9 cellular contexts compared by ENCODE assay signal in genomic region chr19:17687141-17687856, GRCh38. TPM values are rescaled to one million over a fixed set of nuclear protein-coding genes. Genes with fewer than 3 reads are reported as not detected.
DNase-seq lines count a peak whose midpoint lies in the region; ATAC-seq and TF ChIP-seq lines count a peak whose summit lies in the region.
"Had no signal": no experiment of that assay in that cellular context is flagged by ENCODE, and none has a peak within 500 bp of the region (broad histone marks: within the 10 kb centered on the region; RNA-seq: fewer than 3 reads in every experiment).

No MANE protein-coding gene starts in this region.

- POLR2A ChIA-PET in CD8-positive, alpha-beta memory T cell (lab: Charles Lee), result no interaction called here
- POLR2A ChIA-PET in IMR-90 (lab: Charles Lee; ENCODE audit: unreplicated experiment), result no interaction called here

- no peak overlapping the region for H3K4ac ChIP-seq in IMR-90 (ENCODE audit: low read depth, low read length)

- no peak overlapping the region for H3K14ac ChIP-seq in IMR-90 (replicated peaks; ENCODE audit: low read depth, low read length)

- CTCF ChIA-PET in CD8-positive, alpha-beta memory T cell (lab: Charles Lee), result no interaction called here
- CTCF ChIA-PET in IMR-90 (lab: Yijun Ruan, JAX), result no interaction called here

- no peak overlapping the region for H4K8ac ChIP-seq in IMR-90 (ENCODE audit: low read depth in 2 of 2, low read length in 2 of 2)

- H3K27ac ChIP-seq in CD8-positive, alpha-beta memory T cell (ENCODE audit: low read depth, low read length), result no peak overlapping the region
- H3K27ac ChIP-seq in IMR-90 (ENCODE audit: insufficient read depth, low read length) (no peak overlapping the region), gastrocnemius medialis (no peak overlapping the region), esophagus muscularis mucosa (replicated peaks in 1 of 4) (no peak overlapping the region)

- no peaks in the 10 kb centered on the region for H3K9me3 ChIP-seq in CD8-positive, alpha-beta memory T cell (ENCODE audit: low read length)
- H3K9me3 ChIP-seq in IMR-90 (ENCODE audit: control insufficient read depth, insufficient read depth, low read length) (no peaks in the 10 kb centered on the region), gastrocnemius medialis (no peaks in the 10 kb centered on the region), esophagus muscularis mucosa (no peaks in the 10 kb centered on the region)

- TF ChIP-seq POLR2A in IMR-90 (IDR thresholded peaks at IDR 0.05; ENCODE audit: low read depth, low read length) (no peak), gastrocnemius medialis (IDR thresholded peaks at IDR 0.05) (no peak), esophagus muscularis mucosa (IDR thresholded peaks at IDR 0.05; ENCODE audit: low read depth) (no peak)

- no peaks in the 10 kb centered on the region for H3K36me3 ChIP-seq in CD8-positive, alpha-beta memory T cell (ENCODE audit: insufficient read depth, low read length)
- H3K36me3 ChIP-seq in IMR-90 (ENCODE audit: control insufficient read depth, insufficient read depth, low read length) (no peaks in the 10 kb centered on the region), gastrocnemius medialis (no peaks in the 10 kb centered on the region), esophagus muscularis mucosa (no peaks in the 10 kb centered on the region)

- WGBS in IMR-90 (ENCODE audit: extremely low coverage in 2 of 2, insufficient read length in 1 of 2), 2 experiments, result 0% methylated on average over 4 of the region's 24 CpGs; no CpG with 5 or more reads in 1 of the 2 experiments
- WGBS in esophagus muscularis mucosa, result under 1% methylated on average over 17 of the region's 24 CpGs

- no peak overlapping the region for H3K23ac ChIP-seq in IMR-90 (ENCODE audit: low read depth, low read length)

- H3K27me3 ChIP-seq in CD8-positive, alpha-beta memory T cell (ENCODE audit: insufficient read depth, low read length, poor library complexity, severe bottlenecking), result peaks cover 45% of the 10 kb centered on the region
- H3K27me3 ChIP-seq in IMR-90 (ENCODE audit: control insufficient read depth, insufficient read depth, low read length) (peaks cover 21% of the 10 kb centered on the region), gastrocnemius medialis (peaks cover 38 to 78% (median 54%) of the 10 kb centered on the region in 3 donors), esophagus muscularis mucosa (peaks cover 0 to 98% (median 39%) of the 10 kb centered on the region in 4 donors)

- BruUV-seq in IMR-90 (replicated peaks; lab: Mats Ljungman, UMichigan), result no TSS peak

- H4K91ac ChIP-seq in IMR-90 (ENCODE audit: insufficient read depth, low read depth, low read length), result no peak overlapping the region

- peak overlapping the region in 1 of 8 donors; percentile 64 for H3K27ac Mint-ChIP-seq in CD8-positive, alpha-beta memory T cell
- H3K27ac Mint-ChIP-seq in neural crest cell (ENCODE audit: unreplicated experiment), result no peak overlapping the region

- no peak overlapping the region for H2AK5ac ChIP-seq in IMR-90 (ENCODE audit: low read depth, low read length)

- H2BK15ac ChIP-seq in IMR-90 (ENCODE audit: low read depth, low read length), result no peak overlapping the region

- in situ Hi-C loops in IMR-90 (cut with MboI; ENCODE audit: low sequenced_read_pairs), result no loop called here
- in situ Hi-C loops in gastrocnemius medialis (cut with MboI; ENCODE audit: low sequenced_read_pairs in 4 of 4), result no loop called here

- peak overlapping the region in 6 of 7 donors; percentile 53 to 84 (median 70) for H3K4me3 Mint-ChIP-seq in CD8-positive, alpha-beta memory T cell
- peak overlapping the region; percentile 88 for H3K4me3 Mint-ChIP-seq in neural crest cell

- peaks cover 0 to 4% (median 0%) of the 10 kb centered on the region in 3 donors for H3K36me3 Mint-ChIP-seq in CD8-positive, alpha-beta memory T cell
- no peaks in the 10 kb centered on the region for H3K36me3 Mint-ChIP-seq in neural crest cell (ENCODE audit: low read depth)

- H3K4me3 ChIP-seq in CD8-positive, alpha-beta memory T cell (ENCODE audit: low read length), result no peak overlapping the region
- H3K4me3 ChIP-seq in IMR-90 (ENCODE audit: insufficient read depth, low read depth, low read length) (no peak overlapping the region), choroid plexus epithelial cell (ENCODE audit: low read depth, low read length) (peak overlapping the region; percentile 52), gastrocnemius medialis (no peak overlapping the region), esophagus muscularis mucosa (peak overlapping the region in 2 of 4 donors; percentile 6 to 21)

- H2BK20ac ChIP-seq in IMR-90 (ENCODE audit: low read depth, low read length), result no peak overlapping the region

- peaks cover 4% of the 10 kb centered on the region for H3K4me1 ChIP-seq in CD8-positive, alpha-beta memory T cell (ENCODE audit: insufficient read depth, low read length)
- H3K4me1 ChIP-seq in IMR-90 (ENCODE audit: control insufficient read depth, insufficient read depth, low read length), result peaks cover 4% of the 10 kb centered on the region
- peaks cover 0 to 5% of the 10 kb centered on the region in 2 donors for H3K4me1 ChIP-seq in gastrocnemius medialis
- H3K4me1 ChIP-seq in esophagus muscularis mucosa, result peaks cover 16 to 31% (median 29%) of the 10 kb centered on the region in 4 donors

- no peak overlapping the region for H2AK9ac ChIP-seq in IMR-90 (replicated peaks; ENCODE audit: low read depth, low read length, poor library complexity)

- no peak overlapping the region for H2BK5ac ChIP-seq in IMR-90 (ENCODE audit: low read depth, low read length, poor library complexity, severe bottlenecking)

- H3K79me1 ChIP-seq in IMR-90 (ENCODE audit: low read depth in 1 of 2, low read length in 2 of 2), result no peaks in the 10 kb centered on the region

- H3K9me1 ChIP-seq in IMR-90 (ENCODE audit: insufficient read depth, low read length), result peaks cover 8% of the 10 kb centered on the region; the same call in 1 of the 2 replicates

- no peak overlapping the region for H3K4me2 ChIP-seq in IMR-90 (ENCODE audit: low read depth, low read length)

- TF ChIP-seq CTCF in IMR-90 (conservative IDR thresholded peaks at IDR 0.05; ENCODE audit: low read depth, low read length), result no peak
- TF ChIP-seq CTCF in choroid plexus epithelial cell (conservative IDR thresholded peaks at IDR 0.05; ENCODE audit: low read depth, low read length), result no peak
- no peak for TF ChIP-seq CTCF in neural crest cell (conservative IDR thresholded peaks at IDR 0.05)
- TF ChIP-seq CTCF in gastrocnemius medialis (IDR thresholded peaks at IDR 0.05 in 4 of 5, conservative IDR thresholded peaks at IDR 0.05 in 1 of 5), result no peak
- no peak for TF ChIP-seq CTCF in esophagus muscularis mucosa (IDR thresholded peaks at IDR 0.05)

- TF ChIP-seq RAD21 in IMR-90 (IDR thresholded peaks at IDR 0.05; ENCODE audit: low read length), result no peak

- dilution Hi-C loops in IMR-90 (cut with HindIII; ENCODE audit: low sequenced_read_pairs, unreplicated experiment), result no loop called here

- peaks cover 59 to 66% of the 10 kb centered on the region in 2 donors for H3K27me3 Mint-ChIP-seq in CD8-positive, alpha-beta memory T cell
- peaks cover 61% of the 10 kb centered on the region for H3K27me3 Mint-ChIP-seq in neural crest cell (ENCODE audit: low read depth)

- peaks cover 2% of the 10 kb centered on the region for H4K20me1 ChIP-seq in IMR-90 (ENCODE audit: insufficient read depth, low read length)

- ATAC-seq in IMR-90 (ENCODE audit: low read depth) (no peak), gastrocnemius medialis (no peak), HG02870 (IDR thresholded peaks at IDR 0.05; ENCODE audit: unreplicated experiment) (no peak)

- intact Hi-C loops in IMR-90 (cut with micrococcal nuclease), result no loop called here
- intact Hi-C loops in gastrocnemius medialis (cut with DNase I; ENCODE audit: low total_unique reads), result no loop called here
- intact Hi-C loops in esophagus muscularis mucosa (cut with DNase I), result no loop called here

- peaks cover 0 to 7% (median 0%) of the 10 kb centered on the region in 5 donors for H3K9me3 Mint-ChIP-seq in CD8-positive, alpha-beta memory T cell
- H3K9me3 Mint-ChIP-seq in neural crest cell, result no peaks in the 10 kb centered on the region

- peaks cover 7 to 28% (median 11%) of the 10 kb centered on the region in 3 donors for H3K4me1 Mint-ChIP-seq in CD8-positive, alpha-beta memory T cell
- H3K4me1 Mint-ChIP-seq in neural crest cell, result peaks cover 12% of the 10 kb centered on the region

- no peak overlapping the region for H2BK120ac ChIP-seq in IMR-90 (ENCODE audit: low read depth, low read length)

- H3K56ac ChIP-seq in IMR-90 (ENCODE audit: extremely low read depth, insufficient read depth, low read length), result no peak overlapping the region

- H4K5ac ChIP-seq in IMR-90 (ENCODE audit: low read depth, low read length), result no peak overlapping the region

- H2AFZ ChIP-seq in IMR-90 (replicated peaks; ENCODE audit: low read length, poor library complexity), result peak overlapping the region; percentile 51

- no peak overlapping the region for H3K18ac ChIP-seq in IMR-90 (ENCODE audit: low read depth, low read length)

- no peak for TF ChIP-seq EP300 in esophagus muscularis mucosa (IDR thresholded peaks at IDR 0.05)

- H3K9ac ChIP-seq in IMR-90 (ENCODE audit: low read depth, low read length), result no peak overlapping the region

- no peak for DNase-seq in CD8-positive, alpha-beta memory T cell
- DNase-seq in IMR-90, result no peak
- DNase-seq in choroid plexus epithelial cell (ENCODE audit: low read depth), result no peak
- no peak for DNase-seq in neural crest cell (ENCODE audit: low read depth, low spot score)
- no peak for DNase-seq in gastrocnemius medialis
- DNase-seq in esophagus muscularis mucosa (ENCODE audit: extremely low spot score), result no peak
- DNase-seq in hepatic stellate cell (ENCODE audit: low spot score), result no peak
- DNase-seq: T1000 had no signal

TF ChIP-seq in IMR-90, 13 proteins besides CTCF, POLR2A, EP300 and RAD21 (continues in another document):
- TF ChIP-seq FOS (IDR thresholded peaks at IDR 0.05; ENCODE audit: low read depth, low read length) (no peak), RCOR1 (IDR thresholded peaks at IDR 0.05; ENCODE audit: insufficient replicate concordance, low read length) (no peak)

RNA-seq across cellular contexts. Expression of gene UNC13A, which starts 0.9 kb away (rescaled TPM):
- total RNA-seq in CD8-positive, alpha-beta memory T cell, result not detected
- polyA plus RNA-seq in CD8-positive, alpha-beta memory T cell, result not detected
- total RNA-seq in IMR-90 (2012; rRNA removed) (under 0.01 and 0.18 TPM in 2 replicates), neural crest cell (5.7 and 6.4 TPM in 2 replicates), gastrocnemius medialis (not detected), esophagus muscularis mucosa (under 1 TPM; under 0.01 to 0.23 (median 0.18) TPM)
- 0.16 and 0.22 TPM in 2 replicates for polyA plus RNA-seq in IMR-90 (2012; rRNA removed)
- 0.09 and 0.15 TPM in 2 replicates for polyA plus RNA-seq in IMR-90 (2012; cell fraction: cytosol; rRNA removed)
- 0.52 and 0.56 TPM in 2 replicates for polyA plus RNA-seq in IMR-90 (2012; cell fraction: nucleus; rRNA removed; ENCODE audit: low replicate concordance)

RNA-seq across cellular contexts. Expression of gene MAP1S, which starts 32.0 kb away (rescaled TPM):
- total RNA-seq in CD8-positive, alpha-beta memory T cell, result 10 to 100 TPM; 66.1 to 72.3 TPM
- 43.0 TPM for polyA plus RNA-seq in CD8-positive, alpha-beta memory T cell
- total RNA-seq in IMR-90 (2012; rRNA removed), result 6.1 and 10.6 TPM in 2 replicates
- polyA plus RNA-seq in IMR-90 (2012; rRNA removed), result 48.6 and 50.1 TPM in 2 replicates
- polyA plus RNA-seq in IMR-90 (2012; cell fraction: cytosol; rRNA removed), result 20.3 and 29.5 TPM in 2 replicates
- polyA plus RNA-seq in IMR-90 (2012; cell fraction: nucleus; rRNA removed; ENCODE audit: low replicate concordance), result 20.9 and 48.9 TPM in 2 replicates
- total RNA-seq in neural crest cell, result 91.8 and 93.4 TPM in 2 replicates
- 10 to 100 TPM; 20.0 to 61.5 (median 35.1) TPM for total RNA-seq in gastrocnemius medialis
- total RNA-seq in esophagus muscularis mucosa, result 10 to 100 TPM; 24.1 to 50.9 (median 35.9) TPM
